16 cellular contexts compared by ENCODE assay signal in the genomic region with DNA sequence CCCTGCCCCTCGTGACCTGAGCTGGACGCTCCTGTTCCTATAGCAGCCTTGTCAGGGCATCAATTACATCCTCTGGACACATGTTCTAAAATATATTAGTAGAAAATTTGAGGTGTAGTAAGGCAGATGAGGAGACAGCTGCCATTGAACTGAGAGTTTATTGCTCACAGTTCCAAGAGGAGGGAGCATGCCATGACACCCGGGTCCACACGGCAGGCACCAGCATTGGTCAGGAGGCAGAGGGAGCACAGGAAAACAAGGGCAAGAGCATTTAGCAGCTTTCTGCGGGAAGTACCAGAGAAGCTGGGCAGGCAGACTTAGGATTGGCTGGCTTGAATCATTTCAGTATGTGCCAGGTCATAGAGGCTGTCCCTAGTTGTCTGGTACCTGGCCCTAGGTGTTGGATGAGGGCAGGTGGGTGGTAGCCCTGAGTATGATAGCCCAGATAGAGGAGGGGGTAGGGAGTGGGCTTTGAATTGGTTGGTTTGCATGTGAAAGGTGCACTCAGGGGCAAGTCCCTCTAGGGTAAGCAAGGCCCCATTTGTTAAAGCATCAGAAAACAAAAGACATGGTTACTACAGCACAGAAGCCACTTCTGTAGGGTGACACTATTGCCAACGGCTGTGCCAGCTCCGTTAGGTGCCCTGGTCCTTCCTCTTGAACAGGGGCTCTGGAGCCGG.
DNase-seq lines count a peak whose midpoint lies in the region; ATAC-seq and TF ChIP-seq lines count a peak whose summit lies in the region.
"Had no signal": no experiment of that assay in that cellular context is flagged by ENCODE, and none has a peak within 500 bp of the region (broad histone marks: within the 10 kb centered on the region; RNA-seq: fewer than 3 reads in every experiment).

No MANE protein-coding gene starts in this region.

- no peak for TF ChIP-seq CTCF in GM23338 (conservative IDR thresholded peaks at IDR 0.05; ENCODE audit: low read depth in 2 of 2)
- no peak for TF ChIP-seq CTCF in esophagus muscularis mucosa (IDR thresholded peaks at IDR 0.05)
- TF ChIP-seq CTCF in osteocyte (IDR thresholded peaks at IDR 0.05), result no peak
- TF ChIP-seq CTCF in endothelial cell (IDR thresholded peaks at IDR 0.05; ENCODE audit: unreplicated experiment), result no peak

- peaks cover 15% of the 10 kb centered on the region for H3K4me1 Mint-ChIP-seq in GM23338
- H3K4me1 Mint-ChIP-seq in osteocyte (ENCODE audit: unreplicated experiment), result no peaks in the 10 kb centered on the region
- no peaks in the 10 kb centered on the region for H3K4me1 Mint-ChIP-seq in endothelial cell (ENCODE audit: unreplicated experiment)

- no peaks in the 10 kb centered on the region; the same call in 1 of the 2 replicates for H3K79me2 ChIP-seq in GM23338 (replicated peaks; ENCODE audit: insufficient read depth)

- H4K20me1 ChIP-seq in GM23338 (replicated peaks; ENCODE audit: insufficient read depth), result no peaks in the 10 kb centered on the region

- peak overlapping the region; percentile 23; the same call in 1 of the 2 replicates for H2AFZ ChIP-seq in GM23338
- H2AFZ ChIP-seq: GM23248 had no signal

- H3K9me2 ChIP-seq in GM23338 (ENCODE audit: insufficient read depth), result peaks cover 10% of the 10 kb centered on the region

- H3K27me3 Mint-ChIP-seq in GM23338 (ENCODE audit: insufficient read depth, low read depth, poor library complexity) (peaks cover 18% of the 10 kb centered on the region), osteocyte (ENCODE audit: unreplicated experiment) (peaks cover 71% of the 10 kb centered on the region), endothelial cell (ENCODE audit: unreplicated experiment) (peaks cover 1% of the 10 kb centered on the region)

- no peak overlapping the region for H3K4me3 Mint-ChIP-seq in GM23338
- no peak overlapping the region for H3K4me3 Mint-ChIP-seq in osteocyte (ENCODE audit: unreplicated experiment)
- H3K4me3 Mint-ChIP-seq in endothelial cell (ENCODE audit: unreplicated experiment), result no peak overlapping the region
- H3K4me3 Mint-ChIP-seq: CD4-positive, CD25-positive, alpha-beta regulatory T cell; CD8-positive, alpha-beta memory T cell had no signal

- peaks cover 5% of the 10 kb centered on the region; the same call in 1 of the 3 replicates for H3K36me3 Mint-ChIP-seq in GM23338 (ENCODE audit: low read depth)
- no peaks in the 10 kb centered on the region for H3K36me3 Mint-ChIP-seq in osteocyte (ENCODE audit: unreplicated experiment)
- peaks cover 4% of the 10 kb centered on the region for H3K36me3 Mint-ChIP-seq in endothelial cell (ENCODE audit: low read depth, unreplicated experiment)
- H3K36me3 Mint-ChIP-seq: CD4-positive, CD25-positive, alpha-beta regulatory T cell had no signal

- no peaks in the 10 kb centered on the region for H3F3A ChIP-seq in GM23338 (replicated peaks; ENCODE audit: low read depth)

- peak; percentile 81 for ATAC-seq in GM23338
- no peak for ATAC-seq in HG02588 (IDR thresholded peaks at IDR 0.05; ENCODE audit: unreplicated experiment)

- intact Hi-C loops in esophagus muscularis mucosa (cut with DNase I), result no loop called here

- H3K27me3 ChIP-seq in GM23338 (ENCODE audit: insufficient read depth) (no peaks in the 10 kb centered on the region), H7 (ENCODE audit: control insufficient read depth, insufficient read depth, low read length) (no peaks in the 10 kb centered on the region; the same call in 1 of the 2 replicates), esophagus muscularis mucosa (no peaks in the 10 kb centered on the region)
- H3K27me3 ChIP-seq: BE2C had no signal

- peak overlapping the region; percentile 43 for H3K4me2 ChIP-seq in GM23338

- 93% methylated on average over 8 of the region's 8 CpGs for WGBS in esophagus muscularis mucosa

- H3K27ac Mint-ChIP-seq in GM23338, result no peak overlapping the region
- H3K27ac Mint-ChIP-seq in osteocyte (ENCODE audit: unreplicated experiment), result no peak overlapping the region
- H3K27ac Mint-ChIP-seq in endothelial cell (ENCODE audit: unreplicated experiment), result no peak overlapping the region
- H3K27ac Mint-ChIP-seq: CD4-positive, CD25-positive, alpha-beta regulatory T cell had no signal

- H3K4me3 ChIP-seq in GM23338 (no peak overlapping the region), H7 (ENCODE audit: insufficient read depth, low read depth, low read length) (no peak overlapping the region), esophagus muscularis mucosa (no peak overlapping the region)
- H3K4me3 ChIP-seq: GM23248, HAP-1 had no signal

- H3K4me1 ChIP-seq in GM23338 (ENCODE audit: insufficient read depth) (peaks cover 12% of the 10 kb centered on the region), esophagus muscularis mucosa (no peaks in the 10 kb centered on the region)
- H3K4me1 ChIP-seq: BE2C, HAP-1 had no signal

- H3K9me3 Mint-ChIP-seq in GM23338 (no peaks in the 10 kb centered on the region; the same call in 1 of the 3 replicates), osteocyte (ENCODE audit: unreplicated experiment) (peaks cover 10% of the 10 kb centered on the region), endothelial cell (ENCODE audit: unreplicated experiment) (no peaks in the 10 kb centered on the region)

- H3K9me3 ChIP-seq in esophagus muscularis mucosa, result peaks cover 0 to 3% (median 0%) of the 10 kb centered on the region in 4 donors
- H3K9me3 ChIP-seq: BE2C, HAP-1 had no signal

- H3K27ac ChIP-seq in GM23338 (ENCODE audit: low read depth) (no peak overlapping the region), esophagus muscularis mucosa (replicated peaks in 1 of 4) (no peak overlapping the region)
- H3K27ac ChIP-seq: GM23248 had no signal

- DNase-seq in GM23338 (ENCODE audit: low spot score) (no peak), H7 (peak; percentile 16), esophagus muscularis mucosa (ENCODE audit: extremely low spot score) (peak; percentile 62), osteocyte (ENCODE audit: extremely low spot score, unreplicated experiment) (peak; percentile 32), endothelial cell (ENCODE audit: low spot score) (no peak)
- no peak for DNase-seq in activated effector memory CD4-positive, alpha-beta T cell treated with Interleukin-2 at 50 U/mL for 16 hours
- DNase-seq: ACHN; BE2C; C1 segment of cervical spinal cord; CD4-positive, CD25-positive, alpha-beta regulatory T cell; CD8-positive, alpha-beta memory T cell; COR-L47; GM23248; KG1 had no signal

- no peaks in the 10 kb centered on the region for H3K36me3 ChIP-seq in GM23338 (ENCODE audit: insufficient read depth)
- no peaks in the 10 kb centered on the region for H3K36me3 ChIP-seq in H7 (replicated peaks; ENCODE audit: control insufficient read depth, insufficient read depth, low read length)
- no peaks in the 10 kb centered on the region for H3K36me3 ChIP-seq in esophagus muscularis mucosa
- H3K36me3 ChIP-seq: BE2C, HAP-1 had no signal

- no peak for TF ChIP-seq POLR2A in esophagus muscularis mucosa (IDR thresholded peaks at IDR 0.05; ENCODE audit: low read depth)

- no peak for TF ChIP-seq EP300 in esophagus muscularis mucosa (IDR thresholded peaks at IDR 0.05)

TF ChIP-seq in GM23338, 12 proteins besides CTCF, POLR2A, EP300 and RAD21 (continues in another document):
- TF ChIP-seq ZNF331 (CRISPR knock-in tag; IDR thresholded peaks at IDR 0.05; ENCODE audit: low read depth) (no peak), CREB1 (CRISPR knock-in tag; IDR thresholded peaks at IDR 0.05; ENCODE audit: low read depth) (no peak), REST (IDR thresholded peaks at IDR 0.05; ENCODE audit: unreplicated experiment) (no peak), NANOG (IDR thresholded peaks at IDR 0.05; ENCODE audit: borderline replicate concordance) (no peak), EZH2 (IDR thresholded peaks at IDR 0.05; ENCODE audit: low read depth, unreplicated experiment) (no peak), STAT1 (IDR thresholded peaks at IDR 0.05; ENCODE audit: unreplicated experiment) (no peak), EZH2phosphoT487 (IDR thresholded peaks at IDR 0.05; ENCODE audit: unreplicated experiment) (no peak)

Comparison
In these comparisons a context has a peak if more than half of its experiments do, and no peak if none do; other contexts are left out.
1. DNase-seq: peak in H7 (single experiment), esophagus muscularis mucosa (single experiment) and osteocyte (single experiment); none in GM23338 (single experiment), activated effector memory CD4-positive, alpha-beta T cell treated with Interleukin-2 at 50 U/mL for 16 hours (single experiment) and endothelial cell (single experiment).